ENCODE assay signal across 1 cellular context in the genomic region with DNA sequence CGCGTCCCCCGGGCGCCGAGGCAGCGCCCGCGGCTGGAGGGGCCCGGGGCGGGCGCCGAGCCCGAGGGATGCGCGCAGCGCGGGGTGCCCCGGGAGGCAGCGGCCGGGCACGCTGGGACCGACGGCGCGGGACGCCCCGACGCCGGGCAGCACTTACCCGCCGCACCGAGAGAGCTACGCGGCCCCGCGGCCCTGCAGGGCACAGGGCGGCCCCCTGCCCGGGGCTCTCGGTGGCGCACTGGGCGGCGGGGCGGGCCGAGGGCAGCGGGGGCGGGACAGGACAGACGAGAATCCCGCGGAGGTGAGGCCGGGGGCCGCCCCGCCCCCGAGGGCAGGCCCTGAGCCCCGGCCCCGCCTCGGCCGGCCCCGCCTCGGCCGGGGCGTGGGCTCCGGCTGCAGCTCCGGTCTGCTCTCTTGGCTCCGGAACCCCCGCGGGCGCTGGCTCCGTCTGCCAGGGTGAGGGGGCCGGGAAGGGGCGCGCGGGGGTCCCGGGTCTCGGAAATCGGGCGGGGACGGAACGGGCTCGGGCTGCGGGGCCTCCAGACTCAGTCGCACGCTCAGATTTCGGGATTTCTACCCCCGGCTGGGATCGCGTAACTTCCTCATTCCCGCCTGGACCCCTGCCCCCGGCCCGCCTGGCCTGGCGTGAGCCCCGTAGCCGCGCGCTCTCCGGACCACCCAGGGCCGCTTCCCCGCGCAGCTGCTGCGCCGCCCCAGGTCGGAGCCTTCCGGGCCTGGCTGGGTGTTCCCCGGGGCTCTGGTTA.
A peak's percentile ranks its signal among the peaks of the same experiment; 100 is the strongest.
TF ChIP-seq lines count a peak whose summit lies in the region.

TSS of gene PLD2 (plus strand) at position 383 of the 764 bp plus-strand sequence. CDS start 621 bp downstream, outside the sequence.

TF ChIP-seq in GM23338, 12 proteins besides CTCF, POLR2A, EP300 and RAD21 (continued from another document):
- TF ChIP-seq, protein P1, sequence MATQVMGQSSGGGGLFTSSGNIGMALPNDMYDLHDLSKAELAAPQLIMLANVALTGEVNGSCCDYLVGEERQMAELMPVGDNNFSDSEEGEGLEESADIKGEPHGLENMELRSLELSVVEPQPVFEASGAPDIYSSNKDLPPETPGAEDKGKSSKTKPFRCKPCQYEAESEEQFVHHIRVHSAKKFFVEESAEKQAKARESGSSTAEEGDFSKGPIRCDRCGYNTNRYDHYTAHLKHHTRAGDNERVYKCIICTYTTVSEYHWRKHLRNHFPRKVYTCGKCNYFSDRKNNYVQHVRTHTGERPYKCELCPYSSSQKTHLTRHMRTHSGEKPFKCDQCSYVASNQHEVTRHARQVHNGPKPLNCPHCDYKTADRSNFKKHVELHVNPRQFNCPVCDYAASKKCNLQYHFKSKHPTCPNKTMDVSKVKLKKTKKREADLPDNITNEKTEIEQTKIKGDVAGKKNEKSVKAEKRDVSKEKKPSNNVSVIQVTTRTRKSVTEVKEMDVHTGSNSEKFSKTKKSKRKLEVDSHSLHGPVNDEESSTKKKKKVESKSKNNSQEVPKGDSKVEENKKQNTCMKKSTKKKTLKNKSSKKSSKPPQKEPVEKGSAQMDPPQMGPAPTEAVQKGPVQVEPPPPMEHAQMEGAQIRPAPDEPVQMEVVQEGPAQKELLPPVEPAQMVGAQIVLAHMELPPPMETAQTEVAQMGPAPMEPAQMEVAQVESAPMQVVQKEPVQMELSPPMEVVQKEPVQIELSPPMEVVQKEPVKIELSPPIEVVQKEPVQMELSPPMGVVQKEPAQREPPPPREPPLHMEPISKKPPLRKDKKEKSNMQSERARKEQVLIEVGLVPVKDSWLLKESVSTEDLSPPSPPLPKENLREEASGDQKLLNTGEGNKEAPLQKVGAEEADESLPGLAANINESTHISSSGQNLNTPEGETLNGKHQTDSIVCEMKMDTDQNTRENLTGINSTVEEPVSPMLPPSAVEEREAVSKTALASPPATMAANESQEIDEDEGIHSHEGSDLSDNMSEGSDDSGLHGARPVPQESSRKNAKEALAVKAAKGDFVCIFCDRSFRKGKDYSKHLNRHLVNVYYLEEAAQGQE (IDR thresholded peaks at IDR 0.05; ENCODE audit: unreplicated experiment) = no peak
- TF ChIP-seq POLR2AphosphoS5 (IDR thresholded peaks at IDR 0.05; ENCODE audit: low read depth) = peak; percentile 70
